26 cellular contexts compared by ENCODE assay signal in genomic region chr19:53810891-53811290, GRCh38. TPM values are rescaled to one million over a fixed set of nuclear protein-coding genes. Genes with fewer than 3 reads are reported as not detected.
DNase-seq lines count a peak whose midpoint lies in the region; FAIRE-seq and TF ChIP-seq lines count a peak whose summit lies in the region.
"Had no signal": no experiment of that assay in that cellular context is flagged by ENCODE, and none has a peak within 500 bp of the region (broad histone marks: within the 10 kb centered on the region; RNA-seq: fewer than 3 reads in every experiment).

No MANE protein-coding gene starts in this region.

- H3K4me1 ChIP-seq in astrocyte (ENCODE audit: insufficient read depth, low read length), result no peaks in the 10 kb centered on the region
- H3K4me1 ChIP-seq in H1 (replicated peaks in 1 of 4; ENCODE audit: control insufficient read depth in 3 of 4, insufficient read depth in 4 of 4, low read length in 3 of 4), result no peaks in the 10 kb centered on the region; a peak in 1 of 7 replicates
- H3K4me1 ChIP-seq in neutrophil (ENCODE audit: control insufficient read depth in 1 of 2, insufficient read depth in 1 of 2, low read depth in 1 of 2, low read length in 1 of 2), result peaks cover 0 to 6% of the 10 kb centered on the region in 2 experiments
- H3K4me1 ChIP-seq in ascending aorta, result no peaks in the 10 kb centered on the region
- H3K4me1 ChIP-seq: BE2C had no signal

- H2BK15ac ChIP-seq in H1 (ENCODE audit: low read length), result no peak overlapping the region

- no peaks in the 10 kb centered on the region for H3K23me2 ChIP-seq in H1 (ENCODE audit: low read depth, low read length)

- H3K27me3 ChIP-seq in astrocyte (ENCODE audit: insufficient read depth, low read length), result no peaks in the 10 kb centered on the region
- peaks cover 0 to 5% (median 1%) of the 10 kb centered on the region in 4 experiments; a peak in 4 of 7 replicates for H3K27me3 ChIP-seq in H1 (replicated peaks in 1 of 4; ENCODE audit: control insufficient read depth in 3 of 4, extremely low read depth in 1 of 4, insufficient read depth in 3 of 4, low read length in 3 of 4)
- no peaks in the 10 kb centered on the region for H3K27me3 ChIP-seq in neutrophil
- H3K27me3 ChIP-seq in ascending aorta, result no peaks in the 10 kb centered on the region
- H3K27me3 ChIP-seq: BE2C, BLaER1 had no signal

- no peak for TF ChIP-seq POLR2A in H1 (IDR thresholded peaks at IDR 0.05; ENCODE audit: control extremely low read depth in 1 of 2, low read depth in 2 of 2, low read length in 2 of 2)

- no peak for DNase-seq in astrocyte (ENCODE audit: low read depth)
- no peak for DNase-seq in H1 (ENCODE audit: low read depth in 1 of 2, low spot score in 2 of 2)
- DNase-seq in islet precursor cell, result peak; percentile 48
- DNase-seq in HuH-7.5 (ENCODE audit: low spot score), result no peak
- DNase-seq in D341Med (ENCODE audit: low spot score), result no peak
- no peak for DNase-seq in ascending aorta (ENCODE audit: low spot score in 2 of 2)
- DNase-seq: 8988T; ACHN; BE2C; C1 segment of cervical spinal cord; CD4-positive, alpha-beta memory T cell; CD4-positive, CD25-positive, alpha-beta regulatory T cell; CD8-positive, alpha-beta memory T cell; COR-L47; DMS79 treated with DMSO at 0.1 percent for 48 hours; GF-D8 had no signal

- H3K23ac ChIP-seq in H1 (ENCODE audit: insufficient read length), result no peak overlapping the region

- CTCF ChIA-PET in H1 (lab: Charles Lee; ENCODE audit: partially characterized antibody), result interaction anchor here (0.6 to 5.5 kb wide), 34 partner anchors 9 to 328 kb away, joined by 3 to 58 read pairs (median 10); partner anchors contain the start of gene MYADM

- no peak overlapping the region for H3K9ac ChIP-seq in astrocyte (ENCODE audit: low read length)
- no peak overlapping the region for H3K9ac ChIP-seq in H1 (replicated peaks in 1 of 4; ENCODE audit: extremely low read depth in 1 of 4, low read depth in 3 of 4, low read length in 3 of 4)
- H3K9ac ChIP-seq: BLaER1 had no signal

- peak overlapping the region; percentile 34 for H3K27ac Mint-ChIP-seq in astrocyte (ENCODE audit: unreplicated experiment)
- H3K27ac Mint-ChIP-seq: CD4-positive, CD25-positive, alpha-beta regulatory T cell; CD8-positive, alpha-beta memory T cell had no signal

- H4K91ac ChIP-seq in H1 (replicated peaks; ENCODE audit: insufficient read length, low read length), result no peak overlapping the region

- H3K56ac ChIP-seq in H1 (replicated peaks; ENCODE audit: insufficient read length, low read depth, low read length), result no peak overlapping the region

- H3K27ac ChIP-seq in astrocyte (ENCODE audit: low read depth, low read length), result no peak overlapping the region
- H3K27ac ChIP-seq in H1 (ENCODE audit: low read depth, low read length), result no peak overlapping the region
- peak overlapping the region; percentile 29 for H3K27ac ChIP-seq in neutrophil
- no peak overlapping the region for H3K27ac ChIP-seq in ascending aorta
- H3K27ac ChIP-seq: BLaER1 had no signal

- H3K4me3 ChIP-seq in astrocyte (ENCODE audit: insufficient read depth, low read depth, low read length) (no peak overlapping the region), H1 (ENCODE audit: extremely low read depth in 1 of 4, insufficient read depth in 2 of 4, low read depth in 3 of 4, low read length in 4 of 4) (no peak overlapping the region), neutrophil (ENCODE audit: low read depth in 1 of 2, low read length in 1 of 2) (no peak overlapping the region), ascending aorta (no peak overlapping the region)
- H3K4me3 ChIP-seq: BLaER1 had no signal

- no peak overlapping the region for H3K14ac ChIP-seq in H1 (ENCODE audit: insufficient read length)

- H2AK5ac ChIP-seq in H1 (ENCODE audit: low read depth, low read length), result no peak overlapping the region

- H3K18ac ChIP-seq in H1 (ENCODE audit: extremely low read depth, low read length), result no peak overlapping the region

- no peak overlapping the region for H4K5ac ChIP-seq in H1 (ENCODE audit: insufficient read length, low read depth, low read length)

- POLR2A ChIA-PET in H1 (lab: Charles Lee; ENCODE audit: partially characterized antibody), result interaction anchor here (0.5 to 1.5 kb wide), 11 partner anchors 8 to 186 kb away, joined by 3 to 5 read pairs (median 3); no protein-coding TSS in a partner anchor

- H4K20me1 ChIP-seq in astrocyte (ENCODE audit: insufficient read depth, low read length) (no peaks in the 10 kb centered on the region), H1 (replicated peaks in 1 of 2; ENCODE audit: control insufficient read depth in 1 of 2, insufficient read depth in 2 of 2, low read length in 2 of 2) (no peaks in the 10 kb centered on the region)
- H4K20me1 ChIP-seq: BLaER1 had no signal

- no peak overlapping the region for H2BK20ac ChIP-seq in H1 (ENCODE audit: low read length)

- H3K9me3 ChIP-seq in astrocyte (ENCODE audit: insufficient read depth, low read depth, low read length) (no peaks in the 10 kb centered on the region), H1 (ENCODE audit: insufficient read depth in 2 of 2, low read depth in 1 of 2, low read length in 1 of 2) (no peaks in the 10 kb centered on the region), neutrophil (no peaks in the 10 kb centered on the region), ascending aorta (no peaks in the 10 kb centered on the region)
- H3K9me3 ChIP-seq: BE2C, BLaER1 had no signal

- H4K8ac ChIP-seq in H1 (ENCODE audit: extremely low read depth, insufficient read depth, low read length), result no peak overlapping the region

- no peaks in the 10 kb centered on the region for H3K36me3 Mint-ChIP-seq in astrocyte (ENCODE audit: low read depth, unreplicated experiment)
- H3K36me3 Mint-ChIP-seq: CD4-positive, alpha-beta memory T cell; CD4-positive, CD25-positive, alpha-beta regulatory T cell; CD8-positive, alpha-beta memory T cell had no signal

- H3K79me2 ChIP-seq in astrocyte (ENCODE audit: insufficient read depth, low read length) (no peaks in the 10 kb centered on the region), H1 (ENCODE audit: control insufficient read depth in 1 of 2, insufficient read depth in 2 of 2, low read length in 2 of 2) (no peaks in the 10 kb centered on the region)

- H3K4ac ChIP-seq in H1 (replicated peaks; ENCODE audit: insufficient read length, low read depth, low read length), result no peak overlapping the region

- H2AFZ ChIP-seq in astrocyte (ENCODE audit: low read depth, low read length) (no peak overlapping the region), H1 (ENCODE audit: low read length) (no peak overlapping the region)

- TF ChIP-seq CTCF in astrocyte (IDR thresholded peaks at IDR 0.05; ENCODE audit: insufficient read depth, low read depth, low read length) (no peak), H1 (IDR thresholded peaks at IDR 0.05; ENCODE audit: control extremely low read depth in 1 of 3, insufficient read depth in 1 of 3, low read depth in 1 of 3, low read length in 3 of 3) (no peak), neutrophil (IDR thresholded peaks at IDR 0.05) (no peak), ascending aorta (IDR thresholded peaks at IDR 0.05) (no peak)

- H3K4me2 ChIP-seq in astrocyte (ENCODE audit: low read length), result no peak overlapping the region
- H3K4me2 ChIP-seq in H1 (ENCODE audit: insufficient read depth in 1 of 2, low read depth in 2 of 2, low read length in 2 of 2), result no peak overlapping the region
- H3K4me2 ChIP-seq: BLaER1 had no signal

- H2BK5ac ChIP-seq in H1 (ENCODE audit: low read depth, low read length), result no peak overlapping the region

- H3K4me3 Mint-ChIP-seq in astrocyte (ENCODE audit: unreplicated experiment), result no peak overlapping the region
- H3K4me3 Mint-ChIP-seq: CD14-positive monocyte; CD4-positive, alpha-beta memory T cell; CD4-positive, CD25-positive, alpha-beta regulatory T cell; CD8-positive, alpha-beta memory T cell had no signal

- H3K27me3 Mint-ChIP-seq in astrocyte (ENCODE audit: low read depth, unreplicated experiment), result peaks cover 2% of the 10 kb centered on the region
- H3K27me3 Mint-ChIP-seq: CD4-positive, alpha-beta memory T cell; CD4-positive, CD25-positive, alpha-beta regulatory T cell; CD8-positive, alpha-beta memory T cell had no signal

- H3K36me3 ChIP-seq in astrocyte (ENCODE audit: insufficient read depth, low read length) (no peaks in the 10 kb centered on the region), H1 (ENCODE audit: control insufficient read depth in 2 of 4, insufficient read depth in 4 of 4, low read length in 3 of 4) (peaks cover 0 to 10% (median 0%) of the 10 kb centered on the region in 4 experiments; a peak in 1 of 8 replicates), neutrophil (peaks cover 100% of the 10 kb centered on the region), ascending aorta (no peaks in the 10 kb centered on the region)
- H3K36me3 ChIP-seq: BE2C, BLaER1 had no signal

- H2BK120ac ChIP-seq in H1 (replicated peaks; ENCODE audit: low read depth, low read length), result no peak overlapping the region

- 95% methylated on average over 21 of the region's 21 CpGs; no CpG with 5 or more reads in 1 of the 2 experiments for WGBS in H1 (ENCODE audit: extremely low coverage in 1 of 2, insufficient coverage in 1 of 2, insufficient read length in 1 of 2, insufficient replicate concordance in 2 of 2, low coverage in 1 of 2, low lambda C conversion rate in 2 of 2, missing lambda C conversion rate in 1 of 2), 2 experiments

- TF ChIP-seq EP300 in H1 (IDR thresholded peaks at IDR 0.05; ENCODE audit: borderline replicate concordance in 1 of 2, low read depth in 2 of 2, low read length in 2 of 2), result no peak

- peak overlapping the region; percentile 29; the same call in 1 of the 2 replicates for H2BK12ac ChIP-seq in H1 (ENCODE audit: low read depth, low read length)

- no peaks in the 10 kb centered on the region for H3K4me1 Mint-ChIP-seq in astrocyte (ENCODE audit: low read depth, unreplicated experiment)
- H3K4me1 Mint-ChIP-seq: CD4-positive, alpha-beta memory T cell; CD4-positive, CD25-positive, alpha-beta regulatory T cell; CD8-positive, alpha-beta memory T cell had no signal

- H3K9me3 Mint-ChIP-seq in astrocyte (ENCODE audit: unreplicated experiment), result no peaks in the 10 kb centered on the region
- H3K9me3 Mint-ChIP-seq: CD14-positive monocyte had no signal

- intact Hi-C loops in ascending aorta (cut with DNase I), result no loop called here

- H3K79me1 ChIP-seq in H1 (ENCODE audit: low read depth, low read length), result no peaks in the 10 kb centered on the region

- TF ChIP-seq RAD21 in H1 (IDR thresholded peaks at IDR 0.05 in 1 of 2, conservative IDR thresholded peaks at IDR 0.05 in 1 of 2; ENCODE audit: low read depth in 2 of 2, low read length in 2 of 2), result no peak

- FAIRE-seq in astrocyte (lab: Jason Lieb, UNC), result no peak
- FAIRE-seq in H1 (lab: Jason Lieb, UNC), result no peak
- FAIRE-seq: A204.1, D721Med, G401.6, GM12891, GM19239 had no signal

RNA-seq across cellular contexts. Expression of gene NLRP12, which starts 13.2 kb away (rescaled TPM):
- total RNA-seq in astrocyte (not detected in 2 replicates), ascending aorta (not detected)
- 1.8 and 1.9 TPM in 2 replicates for total RNA-seq in H1 (2021; fragmentation: NEBNext Ultra II Directional; extraction: Animal tissue kit (Norgen Biotek cat#: 25700))
- 1.0 and 2.5 TPM in 2 replicates for polyA plus RNA-seq in H1 (2011; rRNA removed)
- polyA plus RNA-seq in H1 (2011; cell fraction: cytosol; rRNA removed), result 2.1 TPM
- 2.9 TPM for polyA plus RNA-seq in H1 (2011; cell fraction: nucleus; rRNA removed)
- polyA plus RNA-seq in H1 (2012, experiment 1 of 2), result 0.69 to 1.5 TPM (median 1.1 TPM) in 4 replicates
- 0.89 TPM for polyA plus RNA-seq in H1 (2012, experiment 2 of 2)
- polyA plus RNA-seq in H1 (2013, experiment 1 of 2), result 1.8 TPM
- polyA plus RNA-seq in H1 (2013, experiment 2 of 2), result 1.7 TPM
- 2.8 and 5.0 TPM in 2 replicates for polyA minus RNA-seq in H1 (2011; rRNA and poly(A)+ RNA removed)
- 2.3 TPM for polyA minus RNA-seq in H1 (2011; cell fraction: cytosol; rRNA and poly(A)+ RNA removed)
- polyA minus RNA-seq in H1 (2011; cell fraction: nucleus; rRNA and poly(A)+ RNA removed), result 3.6 TPM
- total RNA-seq: A673; CD4-positive, alpha-beta memory T cell; CD4-positive, CD25-positive, alpha-beta regulatory T cell; CD8-positive, alpha-beta memory T cell had no signal
- polyA plus RNA-seq: AG04450; CD4-positive, alpha-beta memory T cell; CD4-positive, CD25-positive, alpha-beta regulatory T cell; CD8-positive, alpha-beta memory T cell had no signal

RNA-seq across cellular contexts. Expression of gene MYADM, which starts 56.8 kb away (rescaled TPM):
- total RNA-seq in astrocyte (221 and 246 TPM in 2 replicates), ascending aorta (422 TPM)
- total RNA-seq in H1 (2021; fragmentation: NEBNext Ultra II Directional; extraction: Animal tissue kit (Norgen Biotek cat#: 25700)), result 70.1 and 70.5 TPM in 2 replicates
- polyA plus RNA-seq in H1 (2011; rRNA removed), result 74.2 and 122 TPM in 2 replicates
- 18.3 TPM for polyA plus RNA-seq in H1 (2011; cell fraction: cytosol; rRNA removed)
- polyA plus RNA-seq in H1 (2011; cell fraction: nucleus; rRNA removed), result 43.4 TPM
- 31.7 to 71.5 TPM (median 58.5 TPM) in 4 replicates for polyA plus RNA-seq in H1 (2012, experiment 1 of 2)
- 49.1 TPM for polyA plus RNA-seq in H1 (2012, experiment 2 of 2)
- 138 TPM for polyA plus RNA-seq in H1 (2013, experiment 1 of 2)
- polyA plus RNA-seq in H1 (2013, experiment 2 of 2), result 150 TPM
- polyA minus RNA-seq in H1 (2011; rRNA and poly(A)+ RNA removed), result 13.8 and 14.5 TPM in 2 replicates
- polyA minus RNA-seq in H1 (2011; cell fraction: cytosol; rRNA and poly(A)+ RNA removed), result 26.3 TPM
- polyA minus RNA-seq in H1 (2011; cell fraction: nucleus; rRNA and poly(A)+ RNA removed), result 21.6 TPM
